In the genomic region with DNA sequence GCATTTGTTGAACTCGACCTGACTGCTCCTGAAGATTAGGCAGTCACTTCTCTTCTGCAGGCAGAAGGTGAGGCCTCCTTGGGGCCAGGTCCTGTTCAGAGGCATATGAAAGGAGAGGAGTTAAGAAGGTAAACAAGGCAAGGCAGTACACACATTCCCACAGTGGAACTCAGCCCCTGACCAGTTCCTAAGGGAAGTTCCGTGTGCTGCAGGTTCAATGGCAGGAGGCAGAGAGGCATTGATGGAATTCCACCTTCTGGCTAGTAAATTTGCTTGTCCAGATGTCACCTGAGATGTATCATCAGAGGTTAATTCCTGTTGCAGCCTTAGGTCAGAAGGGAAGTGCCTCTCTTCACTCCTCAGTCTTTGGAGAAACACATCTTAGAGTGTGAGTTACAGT, we compare ENCODE assay signal across 1 cellular context.
TF ChIP-seq lines count a peak whose summit lies in the region.

No MANE protein-coding gene starts in this region.

TF ChIP-seq in WTC11, 78 proteins besides CTCF, POLR2A, EP300 and RAD21 (continued from another document):
- TF ChIP-seq, protein P1, sequence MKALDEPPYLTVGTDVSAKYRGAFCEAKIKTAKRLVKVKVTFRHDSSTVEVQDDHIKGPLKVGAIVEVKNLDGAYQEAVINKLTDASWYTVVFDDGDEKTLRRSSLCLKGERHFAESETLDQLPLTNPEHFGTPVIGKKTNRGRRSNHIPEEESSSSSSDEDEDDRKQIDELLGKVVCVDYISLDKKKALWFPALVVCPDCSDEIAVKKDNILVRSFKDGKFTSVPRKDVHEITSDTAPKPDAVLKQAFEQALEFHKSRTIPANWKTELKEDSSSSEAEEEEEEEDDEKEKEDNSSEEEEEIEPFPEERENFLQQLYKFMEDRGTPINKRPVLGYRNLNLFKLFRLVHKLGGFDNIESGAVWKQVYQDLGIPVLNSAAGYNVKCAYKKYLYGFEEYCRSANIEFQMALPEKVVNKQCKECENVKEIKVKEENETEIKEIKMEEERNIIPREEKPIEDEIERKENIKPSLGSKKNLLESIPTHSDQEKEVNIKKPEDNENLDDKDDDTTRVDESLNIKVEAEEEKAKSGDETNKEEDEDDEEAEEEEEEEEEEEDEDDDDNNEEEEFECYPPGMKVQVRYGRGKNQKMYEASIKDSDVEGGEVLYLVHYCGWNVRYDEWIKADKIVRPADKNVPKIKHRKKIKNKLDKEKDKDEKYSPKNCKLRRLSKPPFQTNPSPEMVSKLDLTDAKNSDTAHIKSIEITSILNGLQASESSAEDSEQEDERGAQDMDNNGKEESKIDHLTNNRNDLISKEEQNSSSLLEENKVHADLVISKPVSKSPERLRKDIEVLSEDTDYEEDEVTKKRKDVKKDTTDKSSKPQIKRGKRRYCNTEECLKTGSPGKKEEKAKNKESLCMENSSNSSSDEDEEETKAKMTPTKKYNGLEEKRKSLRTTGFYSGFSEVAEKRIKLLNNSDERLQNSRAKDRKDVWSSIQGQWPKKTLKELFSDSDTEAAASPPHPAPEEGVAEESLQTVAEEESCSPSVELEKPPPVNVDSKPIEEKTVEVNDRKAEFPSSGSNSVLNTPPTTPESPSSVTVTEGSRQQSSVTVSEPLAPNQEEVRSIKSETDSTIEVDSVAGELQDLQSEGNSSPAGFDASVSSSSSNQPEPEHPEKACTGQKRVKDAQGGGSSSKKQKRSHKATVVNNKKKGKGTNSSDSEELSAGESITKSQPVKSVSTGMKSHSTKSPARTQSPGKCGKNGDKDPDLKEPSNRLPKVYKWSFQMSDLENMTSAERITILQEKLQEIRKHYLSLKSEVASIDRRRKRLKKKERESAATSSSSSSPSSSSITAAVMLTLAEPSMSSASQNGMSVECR (CRISPR knock-in tag; IDR thresholded peaks at IDR 0.05; ENCODE audit: borderline replicate concordance): no peak
- TF ChIP-seq TCF7 (CRISPR knock-in tag; IDR thresholded peaks at IDR 0.05; ENCODE audit: low read depth): no peak
- TF ChIP-seq, protein P2, sequence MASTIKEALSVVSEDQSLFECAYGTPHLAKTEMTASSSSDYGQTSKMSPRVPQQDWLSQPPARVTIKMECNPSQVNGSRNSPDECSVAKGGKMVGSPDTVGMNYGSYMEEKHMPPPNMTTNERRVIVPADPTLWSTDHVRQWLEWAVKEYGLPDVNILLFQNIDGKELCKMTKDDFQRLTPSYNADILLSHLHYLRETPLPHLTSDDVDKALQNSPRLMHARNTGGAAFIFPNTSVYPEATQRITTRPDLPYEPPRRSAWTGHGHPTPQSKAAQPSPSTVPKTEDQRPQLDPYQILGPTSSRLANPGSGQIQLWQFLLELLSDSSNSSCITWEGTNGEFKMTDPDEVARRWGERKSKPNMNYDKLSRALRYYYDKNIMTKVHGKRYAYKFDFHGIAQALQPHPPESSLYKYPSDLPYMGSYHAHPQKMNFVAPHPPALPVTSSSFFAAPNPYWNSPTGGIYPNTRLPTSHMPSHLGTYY (CRISPR knock-in tag; IDR thresholded peaks at IDR 0.05): no peak
- TF ChIP-seq, protein P3, sequence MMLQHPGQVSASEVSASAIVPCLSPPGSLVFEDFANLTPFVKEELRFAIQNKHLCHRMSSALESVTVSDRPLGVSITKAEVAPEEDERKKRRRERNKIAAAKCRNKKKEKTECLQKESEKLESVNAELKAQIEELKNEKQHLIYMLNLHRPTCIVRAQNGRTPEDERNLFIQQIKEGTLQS (CRISPR knock-in tag; conservative IDR thresholded peaks at IDR 0.05): no peak
- TF ChIP-seq, protein P4, sequence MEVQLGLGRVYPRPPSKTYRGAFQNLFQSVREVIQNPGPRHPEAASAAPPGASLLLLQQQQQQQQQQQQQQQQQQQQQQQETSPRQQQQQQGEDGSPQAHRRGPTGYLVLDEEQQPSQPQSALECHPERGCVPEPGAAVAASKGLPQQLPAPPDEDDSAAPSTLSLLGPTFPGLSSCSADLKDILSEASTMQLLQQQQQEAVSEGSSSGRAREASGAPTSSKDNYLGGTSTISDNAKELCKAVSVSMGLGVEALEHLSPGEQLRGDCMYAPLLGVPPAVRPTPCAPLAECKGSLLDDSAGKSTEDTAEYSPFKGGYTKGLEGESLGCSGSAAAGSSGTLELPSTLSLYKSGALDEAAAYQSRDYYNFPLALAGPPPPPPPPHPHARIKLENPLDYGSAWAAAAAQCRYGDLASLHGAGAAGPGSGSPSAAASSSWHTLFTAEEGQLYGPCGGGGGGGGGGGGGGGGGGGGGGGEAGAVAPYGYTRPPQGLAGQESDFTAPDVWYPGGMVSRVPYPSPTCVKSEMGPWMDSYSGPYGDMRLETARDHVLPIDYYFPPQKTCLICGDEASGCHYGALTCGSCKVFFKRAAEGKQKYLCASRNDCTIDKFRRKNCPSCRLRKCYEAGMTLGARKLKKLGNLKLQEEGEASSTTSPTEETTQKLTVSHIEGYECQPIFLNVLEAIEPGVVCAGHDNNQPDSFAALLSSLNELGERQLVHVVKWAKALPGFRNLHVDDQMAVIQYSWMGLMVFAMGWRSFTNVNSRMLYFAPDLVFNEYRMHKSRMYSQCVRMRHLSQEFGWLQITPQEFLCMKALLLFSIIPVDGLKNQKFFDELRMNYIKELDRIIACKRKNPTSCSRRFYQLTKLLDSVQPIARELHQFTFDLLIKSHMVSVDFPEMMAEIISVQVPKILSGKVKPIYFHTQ (CRISPR knock-in tag; IDR thresholded peaks at IDR 0.05): no peak
- TF ChIP-seq, protein P5, sequence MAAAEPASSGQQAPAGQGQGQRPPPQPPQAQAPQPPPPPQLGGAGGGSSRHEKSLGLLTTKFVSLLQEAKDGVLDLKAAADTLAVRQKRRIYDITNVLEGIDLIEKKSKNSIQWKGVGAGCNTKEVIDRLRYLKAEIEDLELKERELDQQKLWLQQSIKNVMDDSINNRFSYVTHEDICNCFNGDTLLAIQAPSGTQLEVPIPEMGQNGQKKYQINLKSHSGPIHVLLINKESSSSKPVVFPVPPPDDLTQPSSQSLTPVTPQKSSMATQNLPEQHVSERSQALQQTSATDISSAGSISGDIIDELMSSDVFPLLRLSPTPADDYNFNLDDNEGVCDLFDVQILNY (CRISPR knock-in tag; IDR thresholded peaks at IDR 0.05): no peak
- no peak for TF ChIP-seq FOXJ3 (CRISPR knock-in tag; IDR thresholded peaks at IDR 0.05; ENCODE audit: borderline replicate concordance)
- TF ChIP-seq ZBTB21 (CRISPR knock-in tag; IDR thresholded peaks at IDR 0.05; ENCODE audit: borderline replicate concordance): no peak
- TF ChIP-seq CBFB (CRISPR knock-in tag; IDR thresholded peaks at IDR 0.05; ENCODE audit: low read depth): no peak
- TF ChIP-seq EMX1 (CRISPR knock-in tag; IDR thresholded peaks at IDR 0.05): no peak
- TF ChIP-seq, protein P6, sequence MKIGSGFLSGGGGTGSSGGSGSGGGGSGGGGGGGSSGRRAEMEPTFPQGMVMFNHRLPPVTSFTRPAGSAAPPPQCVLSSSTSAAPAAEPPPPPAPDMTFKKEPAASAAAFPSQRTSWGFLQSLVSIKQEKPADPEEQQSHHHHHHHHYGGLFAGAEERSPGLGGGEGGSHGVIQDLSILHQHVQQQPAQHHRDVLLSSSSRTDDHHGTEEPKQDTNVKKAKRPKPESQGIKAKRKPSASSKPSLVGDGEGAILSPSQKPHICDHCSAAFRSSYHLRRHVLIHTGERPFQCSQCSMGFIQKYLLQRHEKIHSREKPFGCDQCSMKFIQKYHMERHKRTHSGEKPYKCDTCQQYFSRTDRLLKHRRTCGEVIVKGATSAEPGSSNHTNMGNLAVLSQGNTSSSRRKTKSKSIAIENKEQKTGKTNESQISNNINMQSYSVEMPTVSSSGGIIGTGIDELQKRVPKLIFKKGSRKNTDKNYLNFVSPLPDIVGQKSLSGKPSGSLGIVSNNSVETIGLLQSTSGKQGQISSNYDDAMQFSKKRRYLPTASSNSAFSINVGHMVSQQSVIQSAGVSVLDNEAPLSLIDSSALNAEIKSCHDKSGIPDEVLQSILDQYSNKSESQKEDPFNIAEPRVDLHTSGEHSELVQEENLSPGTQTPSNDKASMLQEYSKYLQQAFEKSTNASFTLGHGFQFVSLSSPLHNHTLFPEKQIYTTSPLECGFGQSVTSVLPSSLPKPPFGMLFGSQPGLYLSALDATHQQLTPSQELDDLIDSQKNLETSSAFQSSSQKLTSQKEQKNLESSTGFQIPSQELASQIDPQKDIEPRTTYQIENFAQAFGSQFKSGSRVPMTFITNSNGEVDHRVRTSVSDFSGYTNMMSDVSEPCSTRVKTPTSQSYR (CRISPR knock-in tag; IDR thresholded peaks at IDR 0.05): no peak
- TF ChIP-seq, protein P7, sequence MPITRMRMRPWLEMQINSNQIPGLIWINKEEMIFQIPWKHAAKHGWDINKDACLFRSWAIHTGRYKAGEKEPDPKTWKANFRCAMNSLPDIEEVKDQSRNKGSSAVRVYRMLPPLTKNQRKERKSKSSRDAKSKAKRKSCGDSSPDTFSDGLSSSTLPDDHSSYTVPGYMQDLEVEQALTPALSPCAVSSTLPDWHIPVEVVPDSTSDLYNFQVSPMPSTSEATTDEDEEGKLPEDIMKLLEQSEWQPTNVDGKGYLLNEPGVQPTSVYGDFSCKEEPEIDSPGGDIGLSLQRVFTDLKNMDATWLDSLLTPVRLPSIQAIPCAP (CRISPR knock-in tag; IDR thresholded peaks at IDR 0.05): no peak
- TF ChIP-seq ZNF121 (CRISPR knock-in tag; IDR thresholded peaks at IDR 0.05): no peak
- TF ChIP-seq OVOL2 (CRISPR knock-in tag; IDR thresholded peaks at IDR 0.05; ENCODE audit: borderline replicate concordance): no peak
- no peak for TF ChIP-seq NFATC4 (CRISPR knock-in tag; IDR thresholded peaks at IDR 0.05)
